ENCODE assay signal across 34 cellular contexts in the genomic region with DNA sequence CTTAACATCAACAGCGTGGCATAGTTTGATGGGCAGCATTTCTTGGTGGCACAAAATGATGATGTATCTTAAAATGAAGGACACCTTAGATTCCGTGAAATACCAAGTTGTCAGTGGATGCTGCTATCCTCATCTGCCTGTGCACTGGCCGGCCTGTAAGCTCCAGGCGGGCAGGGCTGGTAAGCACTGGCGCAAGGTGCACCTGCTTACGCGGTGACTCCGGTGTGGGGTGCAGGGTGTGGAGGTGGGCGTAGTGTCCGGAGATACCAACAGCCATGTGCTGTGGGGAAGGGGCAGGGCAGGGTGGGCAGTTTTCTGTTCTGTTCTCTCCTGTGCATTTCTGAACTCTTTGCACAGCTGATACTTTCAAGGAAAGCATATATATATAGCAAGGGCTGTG.
"Had no signal": no experiment of that assay in that cellular context is flagged by ENCODE, and none has a peak within 500 bp of the region (broad histone marks: within the 10 kb centered on the region; RNA-seq: fewer than 3 reads in every experiment).

No MANE protein-coding gene starts in this region.

- H3K4me3 Mint-ChIP-seq: activated CD4-positive, alpha-beta memory T cell treated with anti-CD3 and anti-CD28 coated beads, Interleukin-2, amount 10 ng/mL, durations not matched to agents 7 days and 5 days; activated CD8-positive, alpha-beta memory T cell treated with anti-CD3 and anti-CD28 coated beads, Interleukin-2, amount 10 ng/mL, durations not matched to agents 7 days and 5 days; activated naive CD8-positive, alpha-beta T cell treated with anti-CD3 and anti-CD28 coated beads, Interleukin-2, amount 10 ng/mL, durations not matched to agents 7 days and 5 days; activated T-cell treated with anti-CD3 and anti-CD28 coated beads, Interleukin-2, amount 50 U/mL, for 72 hours; activated T-helper 17 cell treated with anti-CD3 and anti-CD28 coated beads, Interleukin-2, amount 50 U/mL, for 72 hours; central memory CD8-positive, alpha-beta T cell had no signal

- H3K27me3 Mint-ChIP-seq: activated CD4-positive, alpha-beta memory T cell treated with anti-CD3 and anti-CD28 coated beads, Interleukin-2, amount 10 ng/mL, durations not matched to agents 7 days and 5 days; activated CD8-positive, alpha-beta memory T cell treated with anti-CD3 and anti-CD28 coated beads, Interleukin-2, amount 10 ng/mL, durations not matched to agents 7 days and 5 days; activated naive CD8-positive, alpha-beta T cell treated with anti-CD3 and anti-CD28 coated beads, Interleukin-2, amount 10 ng/mL, durations not matched to agents 7 days and 5 days; activated T-helper 17 cell treated with anti-CD3 and anti-CD28 coated beads, Interleukin-2, amount 50 U/mL, for 72 hours had no signal

- H3K9me3 Mint-ChIP-seq: activated CD4-positive, alpha-beta memory T cell treated with anti-CD3 and anti-CD28 coated beads, Interleukin-2, amount 10 ng/mL, durations not matched to agents 7 days and 5 days; activated naive CD8-positive, alpha-beta T cell treated with anti-CD3 and anti-CD28 coated beads, Interleukin-2, amount 10 ng/mL, durations not matched to agents 7 days and 5 days; activated T-cell treated with anti-CD3 and anti-CD28 coated beads, Interleukin-2, amount 50 U/mL, for 72 hours; activated T-helper 17 cell treated with anti-CD3 and anti-CD28 coated beads, Interleukin-2, amount 50 U/mL, for 72 hours; central memory CD8-positive, alpha-beta T cell had no signal

- DNase-seq: activated CD4-positive, alpha-beta memory T cell treated with anti-CD3 and anti-CD28 coated beads, Interleukin-2, amount 10 ng/mL, durations not matched to agents 7 days and 5 days; activated CD4-positive, alpha-beta T cell treated with anti-CD3 and anti-CD28 coated beads for 1 hour; activated CD4-positive, alpha-beta T cell treated with anti-CD3 and anti-CD28 coated beads for 48 hours; activated CD4-positive, CD25-positive, alpha-beta regulatory T cell; activated CD8-positive, alpha-beta memory T cell treated with anti-CD3 and anti-CD28 coated beads for 24 hours; activated CD8-positive, alpha-beta memory T cell treated with anti-CD3 and anti-CD28 coated beads, Interleukin-2, amount 10 ng/mL, durations not matched to agents 7 days and 5 days; activated effector memory CD4-positive, alpha-beta T cell treated with anti-CD3 and anti-CD28 coated beads, Interleukin-2, amount 50 U/mL, for 16 hours; activated naive CD4-positive, alpha-beta T cell; activated naive CD4-positive, alpha-beta T cell treated with anti-CD3 and anti-CD28 coated beads, Interleukin-2, amount 50 U/mL, for 16 hours; activated naive CD8-positive, alpha-beta T cell treated with anti-CD3 and anti-CD28 coated beads, Interleukin-2, amount 10 ng/mL, durations not matched to agents 7 days and 5 days; activated T-cell treated with anti-CD3 and anti-CD28 coated beads, Interleukin-2, amount 50 U/mL, for 1 hour; activated T-cell treated with anti-CD3 and anti-CD28 coated beads, Interleukin-2, amount 50 U/mL, for 72 hours; adrenal gland; brain microvascular endothelial cell; Karpas-422; KBM-7; NCI-H1105; NCI-H1417 treated with DMSO at 0.1 percent for 48 hours; NCI-H1930; NCI-H2081 treated with DMSO at 0.1 percent for 48 hours; NCI-H2171; NCI-H510A; NCI-H526; NCI-H748 treated with DMSO at 0.1 percent for 48 hours; NK-92 treated with Interleukin-12 subunit alpha and Interleukin-12 subunit beta, amount 100 ng/mL, for 24 hours; PC-3; Peyer's patch; RPMI8226; SW 1271; T-helper 2 cell; T-helper 9 cell had no signal

- H3K4me1 ChIP-seq: adrenal gland, Peyer's patch had no signal

- H3K27me3 ChIP-seq: adrenal gland, brain microvascular endothelial cell, Peyer's patch had no signal

- H3K27ac ChIP-seq: adrenal gland, brain microvascular endothelial cell, Peyer's patch, VCaP had no signal

- H3K36me3 ChIP-seq: adrenal gland, brain microvascular endothelial cell, Peyer's patch had no signal

- ATAC-seq: activated CD8-positive, alpha-beta memory T cell treated with anti-CD3 and anti-CD28 coated beads, Interleukin-2, amount 10 ng/mL, durations not matched to agents 7 days and 5 days; activated T-cell treated with anti-CD3 and anti-CD28 coated beads, Interleukin-2, amount 50 U/mL, for 72 hours; activated T-helper 17 cell treated with anti-CD3 and anti-CD28 coated beads, Interleukin-2, amount 50 U/mL, for 72 hours; PC-3 had no signal

- H3K4me3 ChIP-seq: adrenal gland, Peyer's patch had no signal

- H3K27ac Mint-ChIP-seq: activated CD4-positive, alpha-beta memory T cell treated with anti-CD3 and anti-CD28 coated beads, Interleukin-2, amount 10 ng/mL, durations not matched to agents 7 days and 5 days; activated CD8-positive, alpha-beta memory T cell treated with anti-CD3 and anti-CD28 coated beads, Interleukin-2, amount 10 ng/mL, durations not matched to agents 7 days and 5 days; activated naive CD8-positive, alpha-beta T cell treated with anti-CD3 and anti-CD28 coated beads, Interleukin-2, amount 10 ng/mL, durations not matched to agents 7 days and 5 days; activated T-cell treated with anti-CD3 and anti-CD28 coated beads, Interleukin-2, amount 50 U/mL, for 72 hours; activated T-helper 17 cell treated with anti-CD3 and anti-CD28 coated beads, Interleukin-2, amount 50 U/mL, for 72 hours had no signal

- H3K36me3 Mint-ChIP-seq: activated CD8-positive, alpha-beta memory T cell treated with anti-CD3 and anti-CD28 coated beads, Interleukin-2, amount 10 ng/mL, durations not matched to agents 7 days and 5 days; activated naive CD8-positive, alpha-beta T cell treated with anti-CD3 and anti-CD28 coated beads, Interleukin-2, amount 10 ng/mL, durations not matched to agents 7 days and 5 days had no signal

- H3K9me3 ChIP-seq: adrenal gland, Peyer's patch had no signal
